In genomic region chr10:688621-689426, GRCh38 we compare ENCODE assay signal across 8 cellular contexts. TPM values are rescaled to one million over a fixed set of nuclear protein-coding genes. Genes with fewer than 3 reads are reported as not detected.
DNase-seq lines count a peak whose midpoint lies in the region; ATAC-seq lines count a peak whose summit lies in the region.

No MANE protein-coding gene starts in this region.

- H3K9ac ChIP-seq in endocrine pancreas (ENCODE audit: control insufficient read depth, insufficient read depth, low read length) = peak overlapping the region; percentile 68

- 0 to 3% methylated on average over 33 to 70 of the region's 85 CpGs for WGBS in mesodermal cell (ENCODE audit: insufficient coverage in 2 of 2), 2 experiments

- no peaks in the 10 kb centered on the region for H3K36me3 ChIP-seq in endocrine pancreas (ENCODE audit: control insufficient read depth, insufficient read depth, low read length)
- H3K36me3 ChIP-seq in mesodermal cell (ENCODE audit: control insufficient read depth, insufficient read depth, low read length) = no peaks in the 10 kb centered on the region

- peak overlapping the region; percentile 79 for H3K27ac ChIP-seq in mesodermal cell (ENCODE audit: low read depth, low read length, severe bottlenecking)

- peak overlapping the region; percentile 38 for H3K4me3 ChIP-seq in endocrine pancreas (ENCODE audit: control insufficient read depth, insufficient read depth, low read length)
- peak overlapping the region; percentile 74 for H3K4me3 ChIP-seq in mesodermal cell (ENCODE audit: extremely low read depth, insufficient read depth, low read length, poor library complexity, severe bottlenecking)

- no peaks in the 10 kb centered on the region for H3K4me1 ChIP-seq in endocrine pancreas (ENCODE audit: control insufficient read depth, insufficient read depth, low read length)
- peaks cover 14% of the 10 kb centered on the region for H3K4me1 ChIP-seq in mesodermal cell (ENCODE audit: control insufficient read depth, insufficient read depth, low read length, poor library complexity, severe bottlenecking)

- no peaks in the 10 kb centered on the region for H3K27me3 ChIP-seq in endocrine pancreas (ENCODE audit: control insufficient read depth, insufficient read depth, low read length)

- DNase-seq in Ammon's horn (ENCODE audit: low spot score) = peak; percentile 42
- peak; percentile 33 for DNase-seq in LHCN-M2 (ENCODE audit: low read depth)
- DNase-seq in stimulated activated CD8-positive, alpha-beta memory T cell treated with anti-CD3 and anti-CD28 coated beads, Interleukin-4, amount 100 ng/mL, for 48 hours = no peak
- DNase-seq in NCI-H187 treated with DMSO at 0.1 percent for 48 hours (lab: John Stamatoyannopoulos, UW) = no peak

- H3K9me3 ChIP-seq in endocrine pancreas (ENCODE audit: control insufficient read depth, low read length) (no peaks in the 10 kb centered on the region), mesodermal cell (ENCODE audit: control insufficient read depth, low read length) (no peaks in the 10 kb centered on the region)

- ATAC-seq in HG03354 (IDR thresholded peaks at IDR 0.05; ENCODE audit: poor library complexity, severe bottlenecking, unreplicated experiment) = no peak
- no peak for ATAC-seq in GM21529 (IDR thresholded peaks at IDR 0.05; ENCODE audit: unreplicated experiment)

RNA-seq across cellular contexts. Expression of gene DIP2C, which starts 0.6 kb away (rescaled TPM):
- 3.8 and 4.9 TPM in 2 replicates for total RNA-seq in LHCN-M2 (2014; rRNA removed)
- polyA plus RNA-seq in LHCN-M2 (2012) = 8.7 TPM
- polyA plus RNA-seq in mesodermal cell (2013, experiment 1 of 2) = 11.5 TPM
- 10.2 TPM for polyA plus RNA-seq in mesodermal cell (2013, experiment 2 of 2)

Comparison
In these comparisons a context has a peak if more than half of its experiments do, and no peak if none do; other contexts are left out.
1. DNase-seq: peak in Ammon's horn (single experiment) and LHCN-M2 (single experiment); none in stimulated activated CD8-positive, alpha-beta memory T cell treated with anti-CD3 and anti-CD28 coated beads, Interleukin-4, amount 100 ng/mL, for 48 hours (single experiment) and NCI-H187 treated with DMSO at 0.1 percent for 48 hours (single experiment).